In genomic region chr4:56641494-56642051, GRCh38 we compare ENCODE assay signal across 11 cellular contexts. TPM values are rescaled to one million over a fixed set of nuclear protein-coding genes. Genes with fewer than 3 reads are reported as not detected.
A peak's percentile ranks its signal among the peaks of the same experiment; 100 is the strongest.
DNase-seq lines count a peak whose midpoint lies in the region; ATAC-seq and TF ChIP-seq lines count a peak whose summit lies in the region.
"Had no signal": no experiment of that assay in that cellular context is flagged by ENCODE, and none has a peak within 500 bp of the region (broad histone marks: within the 10 kb centered on the region; RNA-seq: fewer than 3 reads in every experiment).

No MANE protein-coding gene starts in this region.

- H3K27ac ChIP-seq in colonic mucosa = no peak overlapping the region
- H3K27ac ChIP-seq: SK-N-MC had no signal

- no peak overlapping the region for H3K9ac ChIP-seq in colonic mucosa (ENCODE audit: low read depth in 2 of 2, low read length in 2 of 2)

- H3K4me1 ChIP-seq in colonic mucosa = no peaks in the 10 kb centered on the region

- no peak for ATAC-seq in HG03460 (IDR thresholded peaks at IDR 0.05; ENCODE audit: unreplicated experiment)

- H3K9me3 ChIP-seq in colonic mucosa = no peaks in the 10 kb centered on the region

- DNase-seq in Daoy (ENCODE audit: low read depth) (peak; percentile 66), NCI-H226 (peak; percentile 82), dermis blood vessel endothelial cell (peak; percentile 62), non-pigmented ciliary epithelial cell (ENCODE audit: low read depth) (peak; percentile 76), GDM1 (lab: John Stamatoyannopoulos, UW) (no peak), colonic mucosa (no peak), T-helper 1 cell (no peak)
- DNase-seq: activated effector memory CD4-positive, alpha-beta T cell treated with anti-CD3 and anti-CD28 coated beads, Interleukin-2, amount 50 U/mL, for 16 hours; NCI-H1694 treated with DMSO at 0.1 percent for 48 hours had no signal

- no peak overlapping the region for H3K4me3 ChIP-seq in colonic mucosa
- H3K4me3 ChIP-seq: SK-N-MC had no signal

- TF ChIP-seq CTCF in colonic mucosa (IDR thresholded peaks at IDR 0.05) = no peak

- intact Hi-C loops in colonic mucosa (cut with DNase I) = no loop called here

- H3K27me3 ChIP-seq in colonic mucosa = no peaks in the 10 kb centered on the region

- H3K36me3 ChIP-seq in colonic mucosa = no peaks in the 10 kb centered on the region

RNA-seq across cellular contexts. Expression of gene HOPX, which starts 39.5 kb away (rescaled TPM):
- not detected in 2 replicates for total RNA-seq in Daoy (2014; rRNA removed; shearing (Covaris generic))
- total RNA-seq in dermis blood vessel endothelial cell (2.6 and 3.1 TPM in 2 replicates), colonic mucosa (1 to 10 TPM; 1.5 to 5.7 TPM)

Comparison
In these comparisons a context has a peak if more than half of its experiments do, and no peak if none do; other contexts are left out.
1. DNase-seq: peak in Daoy (single experiment), NCI-H226 (single experiment), dermis blood vessel endothelial cell (single experiment) and non-pigmented ciliary epithelial cell (single experiment); none in GDM1 (single experiment), colonic mucosa (single experiment) and T-helper 1 cell (0 of 5).